Comparison of ENCODE assay signal across 22 cellular contexts in genomic region chr2:105722726-105723297, GRCh38.
"Had no signal": no experiment of that assay in that cellular context is flagged by ENCODE, and none has a peak within 500 bp of the region (broad histone marks: within the 10 kb centered on the region; RNA-seq: fewer than 3 reads in every experiment).

No MANE protein-coding gene starts in this region.

- ATAC-seq: heart right ventricle; naive thymus-derived CD4-positive, alpha-beta T cell; right cardiac atrium; T-helper 17 cell had no signal

- H3K4me1 Mint-ChIP-seq: mesothelial cell of epicardium had no signal

- H3K27ac Mint-ChIP-seq: activated CD4-positive, alpha-beta T cell treated with anti-CD3 and anti-CD28 coated beads, Interleukin-2, amount 10 ng/mL, durations not matched to agents 7 days and 5 days; activated naive CD8-positive, alpha-beta T cell; mesothelial cell of epicardium; neural progenitor cell; T-helper 17 cell had no signal

- H3K27me3 Mint-ChIP-seq: activated naive CD8-positive, alpha-beta T cell; T-helper 17 cell had no signal

- H3K36me3 Mint-ChIP-seq: mesothelial cell of epicardium, neural progenitor cell had no signal

- H3K4me3 Mint-ChIP-seq: activated CD4-positive, alpha-beta T cell treated with anti-CD3 and anti-CD28 coated beads, Interleukin-2, amount 10 ng/mL, durations not matched to agents 7 days and 5 days; activated naive CD8-positive, alpha-beta T cell; activated T-cell treated with anti-CD3 and anti-CD28 coated beads, Interleukin-2, amount 50 U/mL, for 4 hours; mesothelial cell of epicardium; neural progenitor cell; T-helper 17 cell had no signal

- DNase-seq: activated CD4-positive, alpha-beta T cell treated with anti-CD3 and anti-CD28 coated beads, Interleukin-2, amount 10 ng/mL, durations not matched to agents 7 days and 5 days; activated CD4-positive, CD25-positive, alpha-beta regulatory T cell treated with anti-CD3 and anti-CD28 coated beads, Interleukin-2, amount 50 U/mL, for 72 hours; activated effector memory CD4-positive, alpha-beta T cell treated with Interleukin-2 at 50 U/mL for 16 hours; activated naive CD4-positive, alpha-beta T cell treated with Interleukin-2 at 50 U/mL for 16 hours; activated T-cell treated with anti-CD3 and anti-CD28 coated beads, Interleukin-2, amount 50 U/mL, for 4 hours; amniotic stem cell; central memory CD4-positive, alpha-beta T cell; esophagus squamous epithelium; foreskin melanocyte; heart right ventricle; naive thymus-derived CD4-positive, alpha-beta T cell; occipital lobe; posterior cingulate gyrus; right cardiac atrium; spleen; stimulated activated naive CD8-positive, alpha-beta T cell treated with anti-CD3 and anti-CD28 coated beads, Interleukin-15, Interleukin-2, amounts not matched to agents 100 U/mL and 50 U/mL, for 24 hours; T-helper 17 cell; trophoblast cell; uterus had no signal
